In genomic region chr1:101388904-101389546, GRCh38 we compare ENCODE assay signal across 1 cellular context.
TF ChIP-seq lines count a peak whose summit lies in the region.

No MANE protein-coding gene starts in this region.

TF ChIP-seq in GM12878, 131 proteins besides CTCF, POLR2A, EP300 and RAD21 (continued from another document):
- TF ChIP-seq USF2 (IDR thresholded peaks at IDR 0.05; ENCODE audit: borderline replicate concordance, low read depth, low read length) (peak; percentile 5; the same call in 1 of the 2 replicates), ATF7 (IDR thresholded peaks at IDR 0.05; ENCODE audit: low read depth) (peak; percentile 73; the same call in 1 of the 2 replicates), PAX5 (IDR thresholded peaks at IDR 0.05; ENCODE audit: borderline replicate concordance, low read depth, low read length) (0 out of 2 replicates have a peak, but pooled peaks have one; percentile 52), CUX1 (IDR thresholded peaks at IDR 0.05; ENCODE audit: insufficient replicate concordance, low read depth, low read length) (peak; percentile 74), CBX5 (IDR thresholded peaks at IDR 0.05; ENCODE audit: low read depth) (peak; percentile 25), SRF (IDR thresholded peaks at IDR 0.05; ENCODE audit: low read depth in 2 of 2, low read length in 2 of 2) (no peak), MYB (IDR thresholded peaks at IDR 0.05; ENCODE audit: borderline replicate concordance, low read depth, low read length) (no peak), IKZF1 (conservative IDR thresholded peaks at IDR 0.05) (peak; percentile 47), YBX1 (IDR thresholded peaks at IDR 0.05) (no peak), MTA2 (IDR thresholded peaks at IDR 0.05; ENCODE audit: low read depth) (peak; percentile 74; the same call in 1 of the 2 replicates), MEF2B (IDR thresholded peaks at IDR 0.05; ENCODE audit: partially characterized antibody, poor library complexity, severe bottlenecking) (peak; percentile 99), ETV6 (conservative IDR thresholded peaks at IDR 0.05 in 1 of 2, IDR thresholded peaks at IDR 0.05 in 1 of 2; ENCODE audit: borderline replicate concordance in 1 of 2, low read depth in 1 of 2) (no peak), POLR2AphosphoS5 (IDR thresholded peaks at IDR 0.05; ENCODE audit: low read length) (peak; percentile 45; the same call in 1 of the 2 replicates), BACH1 (IDR thresholded peaks at IDR 0.05; ENCODE audit: borderline replicate concordance) (peak; percentile 91; the same call in 1 of the 2 replicates), RUNX3 (IDR thresholded peaks at IDR 0.05; ENCODE audit: low read length) (peak; percentile 84), TCF12 (IDR thresholded peaks at IDR 0.05; ENCODE audit: low read depth, low read length) (peak; percentile 85), SMAD1 (IDR thresholded peaks at IDR 0.05; ENCODE audit: low read depth, partially characterized antibody) (peak; percentile 63), RELA (IDR thresholded peaks at IDR 0.05; ENCODE audit: borderline replicate concordance, partially characterized antibody) (no peak), SMC3 (IDR thresholded peaks at IDR 0.05; ENCODE audit: borderline replicate concordance, low read length) (peak; percentile 30), NBN (IDR thresholded peaks at IDR 0.05) (peak; percentile 44; the same call in 1 of the 2 replicates), ZNF24 (IDR thresholded peaks at IDR 0.05) (0 out of 2 replicates have a peak, but pooled peaks have one; percentile 30), MEF2A (IDR thresholded peaks at IDR 0.05; ENCODE audit: insufficient read depth, low read depth, low read length) (peak; percentile 46; the same call in 1 of the 2 replicates), ZNF384 (IDR thresholded peaks at IDR 0.05; ENCODE audit: borderline replicate concordance, low read depth, low read length) (peak; percentile 89), ZNF687 (IDR thresholded peaks at IDR 0.05) (peak; percentile 64; the same call in 1 of the 2 replicates), RFX5 (IDR thresholded peaks at IDR 0.05; ENCODE audit: low read depth, low read length) (peak; percentile 75; the same call in 1 of the 2 replicates), BHLHE40 (IDR thresholded peaks at IDR 0.05; ENCODE audit: borderline replicate concordance in 1 of 2, low read depth in 2 of 2, low read length in 1 of 2) (peak; percentile 63 to 71; a peak in 2 of 4 replicates), GATAD2B (conservative IDR thresholded peaks at IDR 0.05; ENCODE audit: low read depth) (peak; percentile 76), NFIC (IDR thresholded peaks at IDR 0.05; ENCODE audit: low read depth, low read length) (peak; percentile 77; the same call in 1 of the 2 replicates), POU2F2 (IDR thresholded peaks at IDR 0.05; ENCODE audit: borderline replicate concordance, low read depth, low read length) (peak; percentile 85; the same call in 2 of the 3 replicates), PKNOX1 (IDR thresholded peaks at IDR 0.05) (peak; percentile 90), ZBED1 (IDR thresholded peaks at IDR 0.05; ENCODE audit: borderline replicate concordance) (no peak), FOXM1 (IDR thresholded peaks at IDR 0.05; ENCODE audit: low read depth, low read length) (peak; percentile 80), HDAC6 (IDR thresholded peaks at IDR 0.05; ENCODE audit: unreplicated experiment) (no peak), POLR2AphosphoS2 (IDR thresholded peaks at IDR 0.05; ENCODE audit: low read depth, low read length) (peak; percentile 49; the same call in 1 of the 2 replicates), CREM (IDR thresholded peaks at IDR 0.05; ENCODE audit: low read depth) (peak; percentile 4; the same call in 1 of the 2 replicates), PML (IDR thresholded peaks at IDR 0.05; ENCODE audit: low read length) (peak; percentile 26; the same call in 1 of the 2 replicates), SUZ12 (IDR thresholded peaks at IDR 0.05; ENCODE audit: unreplicated experiment) (no peak), STAT3 (IDR thresholded peaks at IDR 0.05; ENCODE audit: low read depth, low read length) (0 out of 2 replicates have a peak, but pooled peaks have one; percentile 77), BMI1 (IDR thresholded peaks at IDR 0.05; ENCODE audit: borderline replicate concordance) (peak; percentile 17; the same call in 1 of the 2 replicates), SKIL (IDR thresholded peaks at IDR 0.05; ENCODE audit: low read depth, poor library complexity, severe bottlenecking) (peak; percentile 40), NR2F1 (conservative IDR thresholded peaks at IDR 0.05) (peak; percentile 58), DPF2 (IDR thresholded peaks at IDR 0.05) (peak; percentile 32; the same call in 1 of the 2 replicates)
- TF ChIP-seq, protein P1, sequence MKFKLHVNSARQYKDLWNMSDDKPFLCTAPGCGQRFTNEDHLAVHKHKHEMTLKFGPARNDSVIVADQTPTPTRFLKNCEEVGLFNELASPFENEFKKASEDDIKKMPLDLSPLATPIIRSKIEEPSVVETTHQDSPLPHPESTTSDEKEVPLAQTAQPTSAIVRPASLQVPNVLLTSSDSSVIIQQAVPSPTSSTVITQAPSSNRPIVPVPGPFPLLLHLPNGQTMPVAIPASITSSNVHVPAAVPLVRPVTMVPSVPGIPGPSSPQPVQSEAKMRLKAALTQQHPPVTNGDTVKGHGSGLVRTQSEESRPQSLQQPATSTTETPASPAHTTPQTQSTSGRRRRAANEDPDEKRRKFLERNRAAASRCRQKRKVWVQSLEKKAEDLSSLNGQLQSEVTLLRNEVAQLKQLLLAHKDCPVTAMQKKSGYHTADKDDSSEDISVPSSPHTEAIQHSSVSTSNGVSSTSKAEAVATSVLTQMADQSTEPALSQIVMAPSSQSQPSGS (IDR thresholded peaks at IDR 0.05; ENCODE audit: low read length): peak; percentile 90
- TF ChIP-seq, protein P2, sequence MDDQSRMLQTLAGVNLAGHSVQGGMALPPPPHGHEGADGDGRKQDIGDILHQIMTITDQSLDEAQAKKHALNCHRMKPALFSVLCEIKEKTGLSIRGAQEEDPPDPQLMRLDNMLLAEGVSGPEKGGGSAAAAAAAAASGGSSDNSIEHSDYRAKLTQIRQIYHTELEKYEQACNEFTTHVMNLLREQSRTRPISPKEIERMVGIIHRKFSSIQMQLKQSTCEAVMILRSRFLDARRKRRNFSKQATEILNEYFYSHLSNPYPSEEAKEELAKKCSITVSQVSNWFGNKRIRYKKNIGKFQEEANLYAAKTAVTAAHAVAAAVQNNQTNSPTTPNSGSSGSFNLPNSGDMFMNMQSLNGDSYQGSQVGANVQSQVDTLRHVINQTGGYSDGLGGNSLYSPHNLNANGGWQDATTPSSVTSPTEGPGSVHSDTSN (IDR thresholded peaks at IDR 0.05; ENCODE audit: insufficient replicate concordance, low read depth, low read length): peak; percentile 52
